In genomic region chr3:65855370-65856100, GRCh38 we compare ENCODE assay signal across 14 cellular contexts.
DNase-seq lines count a peak whose midpoint lies in the region; ATAC-seq, FAIRE-seq and TF ChIP-seq lines count a peak whose summit lies in the region.
"Had no signal": no experiment of that assay in that cellular context is flagged by ENCODE, and none has a peak within 500 bp of the region (broad histone marks: within the 10 kb centered on the region; RNA-seq: fewer than 3 reads in every experiment).

No MANE protein-coding gene starts in this region.

- H3K9me3 Mint-ChIP-seq in activated naive CD4-positive, alpha-beta T cell treated with anti-CD3 and anti-CD28 coated beads, Interleukin-2, amount 10 ng/mL, durations not matched to agents 7 days and 5 days, result peaks cover 4% of the 10 kb centered on the region

- H3K9me3 ChIP-seq in HUES6 (ENCODE audit: control insufficient read depth, insufficient read depth, low read depth, low read length), result no peaks in the 10 kb centered on the region
- H3K9me3 ChIP-seq in keratinocyte (ENCODE audit: control insufficient read depth, low read depth, low read length), result no peaks in the 10 kb centered on the region
- no peaks in the 10 kb centered on the region for H3K9me3 ChIP-seq in ascending aorta
- H3K9me3 ChIP-seq: pancreas, testis had no signal

- no peaks in the 10 kb centered on the region for H3K9me1 ChIP-seq in keratinocyte (ENCODE audit: control insufficient read depth, extremely low read depth, insufficient read depth, low read length)

- peak overlapping the region; percentile 0; the same call in 1 of the 2 replicates for H3K4me3 ChIP-seq in HUES6 (ENCODE audit: low read depth, low read length)
- no peak overlapping the region for H3K4me3 ChIP-seq in bronchial epithelial cell (ENCODE audit: low read depth, low read length)
- no peak overlapping the region for H3K4me3 ChIP-seq in keratinocyte (ENCODE audit: control insufficient read depth in 2 of 3, extremely low read depth in 1 of 3, insufficient read depth in 2 of 3, low read depth in 1 of 3, low read length in 3 of 3)
- no peak overlapping the region for H3K4me3 ChIP-seq in ascending aorta
- H3K4me3 ChIP-seq: coronary artery, pancreas, testis had no signal

- H3K4me3 Mint-ChIP-seq in activated naive CD4-positive, alpha-beta T cell treated with anti-CD3 and anti-CD28 coated beads, Interleukin-2, amount 10 ng/mL, durations not matched to agents 7 days and 5 days, result no peak overlapping the region
- H3K4me3 Mint-ChIP-seq: activated T-cell treated with anti-CD3 and anti-CD28 coated beads, Interleukin-2, amount 50 U/mL, for 24 hours; T-cell had no signal

- H3K27ac ChIP-seq in HUES6 (ENCODE audit: low read depth, low read length), result no peak overlapping the region
- peak overlapping the region; percentile 38 for H3K27ac ChIP-seq in keratinocyte (ENCODE audit: control insufficient read depth, insufficient read depth, low read length)
- no peak overlapping the region for H3K27ac ChIP-seq in ascending aorta
- H3K27ac ChIP-seq: coronary artery, testis had no signal

- no peaks in the 10 kb centered on the region for H3K79me2 ChIP-seq in keratinocyte (ENCODE audit: control insufficient read depth, insufficient read depth, low read length)

- H3K4me2 ChIP-seq in keratinocyte (ENCODE audit: control insufficient read depth, extremely low read depth, insufficient read depth, low read depth, low read length), result peak overlapping the region; percentile 37

- CTCF ChIA-PET in activated naive CD4-positive, alpha-beta T cell treated with anti-CD3 and anti-CD28 coated beads, Interleukin-2, amount 10 ng/mL, durations not matched to agents 7 days and 5 days (lab: Charles Lee), result no interaction called here

- FAIRE-seq in bronchial epithelial cell (lab: Jason Lieb, UNC) (peak; percentile 66), keratinocyte (lab: Jason Lieb, UNC) (peak; percentile 41)
- FAIRE-seq: pancreas had no signal

- H3K27me3 ChIP-seq in HUES6 (ENCODE audit: control insufficient read depth, insufficient read depth, low read length) (no peaks in the 10 kb centered on the region), bronchial epithelial cell (ENCODE audit: control insufficient read depth, insufficient read depth, low read length) (no peaks in the 10 kb centered on the region), keratinocyte (ENCODE audit: control insufficient read depth, extremely low read depth, insufficient read depth, low read length) (no peaks in the 10 kb centered on the region), ascending aorta (no peaks in the 10 kb centered on the region)
- H3K27me3 ChIP-seq: pancreas, testis had no signal

- H3K4me1 Mint-ChIP-seq in activated naive CD4-positive, alpha-beta T cell treated with anti-CD3 and anti-CD28 coated beads, Interleukin-2, amount 10 ng/mL, durations not matched to agents 7 days and 5 days, result no peaks in the 10 kb centered on the region
- H3K4me1 Mint-ChIP-seq: T-cell had no signal

- dilution Hi-C loops in keratinocyte (cut with MboI; ENCODE audit: extremely low pct_ligation_motif_present, low sequenced_read_pairs), result no loop called here

- H3K27me3 Mint-ChIP-seq in activated naive CD4-positive, alpha-beta T cell treated with anti-CD3 and anti-CD28 coated beads, Interleukin-2, amount 10 ng/mL, durations not matched to agents 7 days and 5 days, result no peaks in the 10 kb centered on the region
- H3K27me3 Mint-ChIP-seq: activated T-cell treated with anti-CD3 and anti-CD28 coated beads, Interleukin-2, amount 50 U/mL, for 24 hours; T-cell had no signal

- H3K4me1 ChIP-seq in HUES6 (ENCODE audit: control insufficient read depth, insufficient read depth, low read length) (peaks cover 30% of the 10 kb centered on the region), keratinocyte (ENCODE audit: control insufficient read depth, extremely low read depth, insufficient read depth, low read length) (peaks cover 32% of the 10 kb centered on the region), ascending aorta (peaks cover 0 to 4% of the 10 kb centered on the region in 2 donors)
- H3K4me1 ChIP-seq: testis had no signal

- H3K9ac ChIP-seq in HUES6 (ENCODE audit: low read length) (no peak overlapping the region), keratinocyte (ENCODE audit: control insufficient read depth, extremely low read depth, insufficient read depth, low read length) (peak overlapping the region; percentile 25)

- TF ChIP-seq CTCF in bronchial epithelial cell (IDR thresholded peaks at IDR 0.05; ENCODE audit: insufficient read depth, low read length, severe bottlenecking) (no peak), keratinocyte (optimal IDR thresholded peaks at IDR 0.05 in 1 of 3, IDR thresholded peaks at IDR 0.05 in 1 of 3, conservative IDR thresholded peaks at IDR 0.05 in 1 of 3; ENCODE audit: extremely low read depth in 1 of 3, insufficient read depth in 2 of 3, low read length in 3 of 3) (no peak), ascending aorta (IDR thresholded peaks at IDR 0.05) (no peak)

- H3K27ac Mint-ChIP-seq in activated naive CD4-positive, alpha-beta T cell treated with anti-CD3 and anti-CD28 coated beads, Interleukin-2, amount 10 ng/mL, durations not matched to agents 7 days and 5 days, result no peak overlapping the region
- H3K27ac Mint-ChIP-seq: activated T-cell treated with anti-CD3 and anti-CD28 coated beads, Interleukin-2, amount 50 U/mL, for 24 hours had no signal

- peak; percentile 69 for DNase-seq in AG08395 (ENCODE audit: low spot score)
- peak; percentile 35 for DNase-seq in bronchial epithelial cell (ENCODE audit: low read depth)
- DNase-seq in keratinocyte (ENCODE audit: low read depth, low spot score), result no peak
- DNase-seq in activated naive CD4-positive, alpha-beta T cell treated with anti-CD3 and anti-CD28 coated beads, Interleukin-2, amount 10 ng/mL, durations not matched to agents 7 days and 5 days, result no peak
- DNase-seq in ascending aorta (ENCODE audit: low spot score in 2 of 2), result no peak
- DNase-seq in activated CD4-positive, alpha-beta T cell treated with anti-CD3 and anti-CD28 coated beads for 48 hours, result no peak
- DNase-seq: activated T-cell treated with anti-CD3 and anti-CD28 coated beads, Interleukin-2, amount 50 U/mL, for 24 hours; stimulated activated CD4-positive, alpha-beta T cell treated with anti-CD3 and anti-CD28 coated beads, Interleukin-15, amount 100 ng/mL, for 24 hours; T-cell; testis had no signal

- H4K20me1 ChIP-seq in keratinocyte (ENCODE audit: control insufficient read depth, extremely low read depth, insufficient read depth, low read length), result no peaks in the 10 kb centered on the region

- intact Hi-C loops in ascending aorta (cut with DNase I), result no loop called here

- no peak overlapping the region for H2AFZ ChIP-seq in keratinocyte (ENCODE audit: control insufficient read depth, low read length)

- ATAC-seq in GM21529 (IDR thresholded peaks at IDR 0.05; ENCODE audit: unreplicated experiment), result no peak
- ATAC-seq: T-cell had no signal

- no peaks in the 10 kb centered on the region for H3K36me3 Mint-ChIP-seq in activated naive CD4-positive, alpha-beta T cell treated with anti-CD3 and anti-CD28 coated beads, Interleukin-2, amount 10 ng/mL, durations not matched to agents 7 days and 5 days
- H3K36me3 Mint-ChIP-seq: T-cell had no signal

- H3K36me3 ChIP-seq in HUES6 (ENCODE audit: control insufficient read depth, insufficient read depth, low read length) (no peaks in the 10 kb centered on the region), bronchial epithelial cell (ENCODE audit: control insufficient read depth, insufficient read depth, low read length) (no peaks in the 10 kb centered on the region), keratinocyte (ENCODE audit: control insufficient read depth in 2 of 2, extremely low read depth in 1 of 2, insufficient read depth in 2 of 2, low read length in 2 of 2) (no peaks in the 10 kb centered on the region), ascending aorta (no peaks in the 10 kb centered on the region)
- H3K36me3 ChIP-seq: pancreas had no signal

Comparison
In these comparisons a context has a peak if more than half of its experiments do, and no peak if none do; other contexts are left out.
1. DNase-seq: peak in AG08395 (single experiment) and bronchial epithelial cell (single experiment); none in keratinocyte (single experiment), activated naive CD4-positive, alpha-beta T cell treated with anti-CD3 and anti-CD28 coated beads, Interleukin-2, amount 10 ng/mL, durations not matched to agents 7 days and 5 days (single experiment), ascending aorta (0 of 2) and activated CD4-positive, alpha-beta T cell treated with anti-CD3 and anti-CD28 coated beads for 48 hours (single experiment).